8 cellular contexts compared by ENCODE assay signal in the genomic region with DNA sequence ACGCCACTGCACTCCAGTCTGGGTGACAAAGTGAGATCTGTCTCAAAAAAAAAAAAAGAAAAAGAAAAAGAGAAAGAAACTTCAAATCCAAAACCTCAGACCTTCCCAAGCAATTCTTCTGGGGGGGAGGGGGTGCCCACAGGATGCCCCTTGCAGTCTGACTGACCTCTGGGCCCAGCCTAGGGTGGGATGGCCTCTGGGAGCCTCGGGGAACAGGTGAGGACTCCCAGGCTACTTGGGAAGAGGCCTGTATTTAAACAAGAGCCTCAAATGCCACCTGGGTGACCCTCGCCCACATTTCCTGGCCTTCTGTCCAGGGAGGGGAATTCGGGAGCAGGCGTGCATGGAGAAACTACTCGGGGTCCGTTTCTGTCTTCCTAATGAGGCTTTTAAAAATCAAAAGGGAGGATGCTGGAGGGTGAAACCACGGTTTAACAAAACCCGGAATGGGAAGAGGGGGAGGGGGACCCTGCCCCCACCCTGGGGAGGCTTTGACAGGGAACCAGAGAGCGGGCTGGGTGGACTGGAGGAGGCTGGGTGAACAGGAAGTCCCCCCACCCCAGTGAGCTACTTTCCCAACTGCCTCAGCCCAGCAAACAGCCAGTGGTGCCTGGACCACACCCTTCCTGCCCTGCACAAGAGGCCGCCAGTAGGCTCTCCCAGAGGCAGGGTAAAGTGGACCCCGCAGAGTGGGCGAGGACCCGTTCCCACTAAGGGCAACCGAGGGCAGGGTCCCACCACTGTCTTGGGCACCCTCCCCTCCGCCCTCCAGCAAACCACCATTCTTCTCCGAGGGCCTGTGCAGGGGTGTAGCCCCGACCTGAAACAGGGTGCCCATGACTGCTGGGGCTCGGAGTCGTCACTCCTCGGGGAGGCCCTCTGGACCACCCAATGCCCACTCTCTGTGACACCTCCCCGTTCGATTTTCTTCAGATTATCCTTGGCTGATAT. TPM values are rescaled to one million over a fixed set of nuclear protein-coding genes. Genes with fewer than 3 reads are reported as not detected.
DNase-seq lines count a peak whose midpoint lies in the region; ATAC-seq and TF ChIP-seq lines count a peak whose summit lies in the region.

No MANE protein-coding gene starts in this region.

- intact Hi-C loops in CD14-positive monocyte (cut with micrococcal nuclease) = loop anchor here in 1 of 2 donors (5.0 kb wide), 1 partner anchor 406 kb away; no protein-coding TSS in a partner anchor

- H3K9me3 Mint-ChIP-seq in CD14-positive monocyte (peaks cover 0 to 7% (median 5%) of the 10 kb centered on the region in 7 donors), mesothelial cell of epicardium (no peaks in the 10 kb centered on the region)
- no peaks in the 10 kb centered on the region for H3K9me3 Mint-ChIP-seq in activated naive CD4-positive, alpha-beta T cell treated with anti-CD3 and anti-CD28 coated beads, Interleukin-2, amount 50 U/mL, for 72 hours

- H3K36me3 Mint-ChIP-seq in CD14-positive monocyte (peaks cover 19 to 20% of the 10 kb centered on the region in 2 donors), mesothelial cell of epicardium (no peaks in the 10 kb centered on the region)
- H3K36me3 Mint-ChIP-seq in activated naive CD4-positive, alpha-beta T cell treated with anti-CD3 and anti-CD28 coated beads, Interleukin-2, amount 50 U/mL, for 72 hours = peaks cover 0 to 6% of the 10 kb centered on the region in 2 donors

- peak in 1 of 2 donors; percentile 5 for ATAC-seq in activated naive CD4-positive, alpha-beta T cell treated with anti-CD3 and anti-CD28 coated beads, Interleukin-2, amount 50 U/mL, for 72 hours
- ATAC-seq in HG03460 (IDR thresholded peaks at IDR 0.05; ENCODE audit: unreplicated experiment) (no peak), GM18519 (IDR thresholded peaks at IDR 0.05; ENCODE audit: low FRiP score, unreplicated experiment) (no peak)

- peak overlapping the region; percentile 89 to 96 for H3K4me3 Mint-ChIP-seq in CD14-positive monocyte
- peak overlapping the region; percentile 61 for H3K4me3 Mint-ChIP-seq in mesothelial cell of epicardium

- DNase-seq in CD14-positive monocyte (ENCODE audit: low spot score) = peak; percentile 81
- peak; percentile 57 for DNase-seq in Jurkat, Clone E6-1 (ENCODE audit: low read depth, low spot score)
- no peak for DNase-seq in activated naive CD4-positive, alpha-beta T cell treated with anti-CD3 and anti-CD28 coated beads, Interleukin-2, amount 50 U/mL, for 72 hours (ENCODE audit: low spot score in 2 of 2)
- DNase-seq in mesothelial cell of epicardium (ENCODE audit: low spot score in 2 of 2, unreplicated experiment in 2 of 2) = no peak
- no peak for DNase-seq in NK-92 treated with Interleukin-12 subunit alpha and Interleukin-12 subunit beta, amount 100 ng/mL, for 24 hours (lab: John Stamatoyannopoulos, UW)
- DNase-seq in HuH-7.5 (ENCODE audit: low spot score) = no peak

- H3K27me3 Mint-ChIP-seq in CD14-positive monocyte (ENCODE audit: low read depth in 3 of 3) = peaks cover 5 to 10% (median 6%) of the 10 kb centered on the region in 3 donors
- H3K27me3 Mint-ChIP-seq in mesothelial cell of epicardium (ENCODE audit: low read depth) = peaks cover 45% of the 10 kb centered on the region

- peaks cover 44% of the 10 kb centered on the region for H3K4me1 Mint-ChIP-seq in CD14-positive monocyte
- peaks cover 28% of the 10 kb centered on the region for H3K4me1 Mint-ChIP-seq in mesothelial cell of epicardium

- peak overlapping the region; percentile 48 for H3K4me3 ChIP-seq in Jurkat, Clone E6-1 (ENCODE audit: low read length)

- TF ChIP-seq CTCF in CD14-positive monocyte (IDR thresholded peaks at IDR 0.05) = no peak
- no peak for TF ChIP-seq CTCF in mesothelial cell of epicardium (IDR thresholded peaks at IDR 0.05; ENCODE audit: unreplicated experiment)

- H3K27ac Mint-ChIP-seq in CD14-positive monocyte = peak overlapping the region; percentile 98 to 99 (median 98)
- H3K27ac Mint-ChIP-seq in activated naive CD4-positive, alpha-beta T cell treated with anti-CD3 and anti-CD28 coated beads, Interleukin-2, amount 50 U/mL, for 72 hours = peak overlapping the region; percentile 44 to 68
- H3K27ac Mint-ChIP-seq in mesothelial cell of epicardium = no peak overlapping the region

RNA-seq across cellular contexts. Expression of a gene that starts 1.5 kb away (rescaled TPM):
- polyA plus RNA-seq in CD14-positive monocyte = under 1 TPM; 0.39 to 0.74 TPM
- 120 TPM for polyA plus RNA-seq in Jurkat, Clone E6-1 (2012; ENCODE audit: insufficient read depth, insufficient read length)
- total RNA-seq in activated naive CD4-positive, alpha-beta T cell treated with anti-CD3 and anti-CD28 coated beads, Interleukin-2, amount 50 U/mL, for 72 hours = 10 to 100 TPM; 30.8 to 37.8 TPM
- total RNA-seq in mesothelial cell of epicardium = 109 to 119 TPM (median 115 TPM) in 3 replicates

Comparison
In these comparisons a context has a peak if more than half of its experiments do, and no peak if none do; other contexts are left out.
1. DNase-seq: peak in CD14-positive monocyte (single experiment) and Jurkat, Clone E6-1 (single experiment); none in activated naive CD4-positive, alpha-beta T cell treated with anti-CD3 and anti-CD28 coated beads, Interleukin-2, amount 50 U/mL, for 72 hours (0 of 2), mesothelial cell of epicardium (0 of 2), NK-92 treated with Interleukin-12 subunit alpha and Interleukin-12 subunit beta, amount 100 ng/mL, for 24 hours (single experiment) and HuH-7.5 (single experiment).